Comparison of ENCODE assay signal across 27 cellular contexts in the genomic region with DNA sequence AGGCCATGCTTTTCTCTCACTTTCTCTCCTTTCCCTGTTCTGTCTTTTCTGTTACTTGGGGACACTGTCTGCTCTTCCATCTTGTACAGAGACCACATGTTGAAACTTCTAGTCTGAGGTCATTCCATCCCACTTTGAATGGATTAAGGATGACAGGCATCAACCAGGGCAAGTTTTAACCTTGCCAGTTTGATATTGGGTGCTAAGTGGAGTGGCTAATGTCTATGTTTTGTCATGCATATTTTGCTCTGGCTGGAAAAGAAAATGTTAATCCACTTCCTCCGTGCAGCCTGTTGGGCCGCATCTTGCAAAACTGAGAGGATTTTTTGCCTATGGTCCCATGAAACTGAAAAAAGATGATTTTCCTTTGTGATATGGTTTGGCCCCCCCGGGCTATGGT.
"Had no signal": no experiment of that assay in that cellular context is flagged by ENCODE, and none has a peak within 500 bp of the region (broad histone marks: within the 10 kb centered on the region; RNA-seq: fewer than 3 reads in every experiment).

No MANE protein-coding gene starts in this region.

- H3K4me3 Mint-ChIP-seq: activated CD4-positive, alpha-beta memory T cell treated with anti-CD3 and anti-CD28 coated beads, Interleukin-2, amount 10 ng/mL, durations not matched to agents 7 days and 5 days; activated CD8-positive, alpha-beta memory T cell treated with anti-CD3 and anti-CD28 coated beads, Interleukin-2, amount 10 ng/mL, durations not matched to agents 7 days and 5 days had no signal

- ATAC-seq: activated CD4-positive, CD25-positive, alpha-beta regulatory T cell treated with anti-CD3 and anti-CD28 coated beads, Interleukin-2, amount 50 U/mL, for 24 hours; activated CD8-positive, alpha-beta memory T cell treated with anti-CD3 and anti-CD28 coated beads, Interleukin-2, amount 10 ng/mL, durations not matched to agents 7 days and 5 days; body of pancreas; Panc1 had no signal

- H3K27me3 ChIP-seq: adrenal gland, body of pancreas, breast epithelium, MG63, SJCRH30 had no signal

- H3K9me3 ChIP-seq: adrenal gland, body of pancreas, breast epithelium, MG63, SJCRH30 had no signal

- H3K9me3 Mint-ChIP-seq: activated CD4-positive, alpha-beta memory T cell treated with anti-CD3 and anti-CD28 coated beads, Interleukin-2, amount 10 ng/mL, durations not matched to agents 7 days and 5 days had no signal

- H3K27ac ChIP-seq: adrenal gland, body of pancreas, breast epithelium, SJCRH30, SK-N-MC had no signal

- H3K27ac Mint-ChIP-seq: activated CD4-positive, alpha-beta memory T cell treated with anti-CD3 and anti-CD28 coated beads, Interleukin-2, amount 10 ng/mL, durations not matched to agents 7 days and 5 days; activated CD8-positive, alpha-beta memory T cell treated with anti-CD3 and anti-CD28 coated beads, Interleukin-2, amount 10 ng/mL, durations not matched to agents 7 days and 5 days had no signal

- H3K36me3 Mint-ChIP-seq: activated CD8-positive, alpha-beta memory T cell treated with anti-CD3 and anti-CD28 coated beads, Interleukin-2, amount 10 ng/mL, durations not matched to agents 7 days and 5 days had no signal

- H3K4me1 Mint-ChIP-seq: activated CD4-positive, alpha-beta memory T cell treated with anti-CD3 and anti-CD28 coated beads, Interleukin-2, amount 10 ng/mL, durations not matched to agents 7 days and 5 days; activated CD8-positive, alpha-beta memory T cell treated with anti-CD3 and anti-CD28 coated beads, Interleukin-2, amount 10 ng/mL, durations not matched to agents 7 days and 5 days had no signal

- H3K36me3 ChIP-seq: adrenal gland, breast epithelium, MG63, SJCRH30 had no signal

- H3K4me3 ChIP-seq: adrenal gland, body of pancreas, breast epithelium, MG63, SJCRH30, SK-N-MC had no signal

- DNase-seq: activated CD4-positive, alpha-beta memory T cell treated with anti-CD3 and anti-CD28 coated beads, Interleukin-2, amount 10 ng/mL, durations not matched to agents 7 days and 5 days; activated CD4-positive, alpha-beta T cell treated with anti-CD3 and anti-CD28 coated beads for 4 hours; activated CD8-positive, alpha-beta memory T cell treated with anti-CD3 and anti-CD28 coated beads for 24 hours; activated CD8-positive, alpha-beta memory T cell treated with anti-CD3 and anti-CD28 coated beads, Interleukin-2, amount 10 ng/mL, durations not matched to agents 7 days and 5 days; activated CD8-positive, alpha-beta memory T cell treated with anti-CD3 and anti-CD28 coated beads, Interleukin-2, amount 50 U/mL, for 48 hours; activated effector memory CD4-positive, alpha-beta T cell treated with Interleukin-2 at 50 U/mL for 16 hours; activated naive CD4-positive, alpha-beta T cell treated with anti-CD3 and anti-CD28 coated beads, Interleukin-2, amount 50 U/mL, for 16 hours; activated T-cell treated with anti-CD3 and anti-CD28 coated beads, Interleukin-2, amount 50 U/mL, for 48 hours; adrenal gland; body of pancreas; Kasumi-1; MG63; NCI-H1048; NCI-H1105 treated with DMSO at 0.1 percent for 48 hours; NCI-H1436; NCI-H1694; NCI-H1930; NCI-H2081 treated with DMSO at 0.1 percent for 48 hours; NCI-H345; NCI-H524 treated with DMSO at 0.1 percent for 48 hours; SHP77; SJCRH30; T1000 had no signal

- H3K4me1 ChIP-seq: adrenal gland, body of pancreas, breast epithelium, SJCRH30 had no signal

- H3K27me3 Mint-ChIP-seq: activated CD4-positive, alpha-beta memory T cell treated with anti-CD3 and anti-CD28 coated beads, Interleukin-2, amount 10 ng/mL, durations not matched to agents 7 days and 5 days; activated CD8-positive, alpha-beta memory T cell treated with anti-CD3 and anti-CD28 coated beads, Interleukin-2, amount 10 ng/mL, durations not matched to agents 7 days and 5 days had no signal
